In the genomic region with DNA sequence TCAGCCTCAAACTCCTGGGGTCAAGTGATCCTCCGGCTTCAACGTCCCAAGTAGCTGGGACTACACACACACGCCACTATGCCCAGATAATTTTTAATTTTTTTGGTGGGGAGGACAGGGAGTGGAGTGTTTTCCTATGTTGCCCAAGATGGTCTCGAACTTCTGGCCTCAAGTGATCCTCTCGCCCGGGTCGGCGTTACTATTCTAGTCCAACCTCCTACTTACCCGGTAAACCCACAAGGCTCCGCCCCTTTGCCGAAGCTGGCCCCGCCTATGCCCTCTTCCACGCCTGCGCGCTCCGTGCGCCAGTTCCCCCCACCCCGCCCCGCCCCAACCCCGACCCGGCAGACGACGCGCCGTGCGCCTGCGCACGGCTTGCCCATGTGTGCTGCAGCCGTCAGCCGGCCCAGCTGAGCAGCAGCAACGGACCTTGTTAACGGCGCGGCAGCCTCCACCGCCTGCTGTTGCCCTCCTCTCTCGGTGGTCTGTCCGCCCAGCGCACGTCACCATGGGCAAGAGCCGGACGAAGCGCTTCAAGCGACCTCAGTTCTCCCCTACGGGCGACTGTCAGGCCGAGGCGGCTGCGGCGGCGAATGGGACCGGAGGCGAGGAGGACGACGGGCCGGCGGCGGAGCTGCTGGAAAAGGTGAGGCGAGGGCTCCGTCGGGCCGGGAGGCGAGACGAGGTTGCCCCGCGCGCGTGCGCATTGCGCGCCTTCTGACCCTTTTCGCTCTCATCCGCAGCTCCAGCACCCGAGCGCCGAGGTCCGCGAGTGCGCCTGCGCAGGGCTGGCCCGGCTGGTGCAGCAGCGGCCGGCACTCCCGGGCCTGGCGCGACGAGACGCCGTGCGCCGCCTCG, we compare ENCODE assay signal across 8 cellular contexts. TPM values are rescaled to one million over a fixed set of nuclear protein-coding genes. Genes with fewer than 3 reads are reported as not detected.
A peak's percentile ranks its signal among the peaks of the same experiment; 100 is the strongest.
DNase-seq lines count a peak whose midpoint lies in the region; ATAC-seq and TF ChIP-seq lines count a peak whose summit lies in the region.

A gene with protein sequence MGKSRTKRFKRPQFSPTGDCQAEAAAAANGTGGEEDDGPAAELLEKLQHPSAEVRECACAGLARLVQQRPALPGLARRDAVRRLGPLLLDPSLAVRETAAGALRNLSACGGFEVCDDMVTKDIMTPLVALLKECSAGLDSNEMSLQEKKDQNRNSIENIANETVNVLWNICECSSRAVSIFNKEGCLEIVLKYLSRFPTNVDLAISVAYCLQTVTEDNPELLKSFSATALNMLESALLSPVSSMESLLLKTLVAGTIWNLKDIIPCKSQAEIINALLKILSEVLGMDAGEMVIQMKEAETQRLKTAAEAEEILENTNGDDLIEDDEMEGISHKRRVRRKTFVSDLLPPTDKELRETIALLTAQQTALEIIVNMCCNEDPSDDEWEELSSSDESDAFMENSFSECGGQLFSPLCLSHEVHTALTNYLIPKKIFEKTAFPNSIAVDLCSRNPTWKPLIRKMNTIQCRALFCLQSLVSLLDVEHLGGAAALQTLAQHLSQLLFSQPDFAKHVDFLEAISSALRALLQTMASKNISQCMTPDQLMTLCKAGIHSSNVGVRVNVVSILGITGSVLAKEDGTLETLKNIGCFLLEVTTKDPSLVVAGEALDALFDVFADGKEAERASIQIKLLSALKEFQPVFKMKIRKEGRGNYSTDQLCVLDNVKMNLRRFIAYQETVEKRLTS (plus strand): TSS at position 347 of the 858 bp plus-strand sequence. CDS start 162 bp downstream, at position 509.

- H3K9me2 ChIP-seq in DOHH2 (replicated peaks; ENCODE audit: control insufficient read depth, low read length) (no peaks in the 10 kb centered on the region), GM23338 (ENCODE audit: insufficient read depth) (no peaks in the 10 kb centered on the region)

- peak within 1 kb of the TSS; percentile 89 for H3K27ac Mint-ChIP-seq in GM23338
- peak within 1 kb of the TSS; percentile 84 for H3K27ac Mint-ChIP-seq in natural killer cell

- no peak for TF ChIP-seq CTCF in DOHH2 (IDR thresholded peaks at IDR 0.05; ENCODE audit: low read depth, low read length, poor library complexity, severe bottlenecking)
- no peak for TF ChIP-seq CTCF in GM23338 (conservative IDR thresholded peaks at IDR 0.05; ENCODE audit: low read depth in 2 of 2)
- no peak for TF ChIP-seq CTCF in natural killer cell (IDR thresholded peaks at IDR 0.05)

- H3K36me3 Mint-ChIP-seq in GM23338 (ENCODE audit: low read depth) (peaks cover 22% of the 10 kb centered on the region), natural killer cell (peaks cover 3% of the 10 kb centered on the region)

- H3K4me1 ChIP-seq in DOHH2 (ENCODE audit: control insufficient read depth, low read length) = peaks cover 25% of the 10 kb centered on the region
- H3K4me1 ChIP-seq in GM23338 (ENCODE audit: insufficient read depth) = peaks cover 8% of the 10 kb centered on the region; the same call in 1 of the 2 replicates

- H3K9me3 Mint-ChIP-seq in GM23338 (no peaks in the 10 kb centered on the region), natural killer cell (no peaks in the 10 kb centered on the region)

- H3K27me3 Mint-ChIP-seq in GM23338 (ENCODE audit: insufficient read depth, low read depth, poor library complexity) (peaks cover 6% of the 10 kb centered on the region), natural killer cell (ENCODE audit: low read depth in 2 of 2) (no peaks in the 10 kb centered on the region)

- peaks cover 8% of the 10 kb centered on the region; the same call in 1 of the 2 replicates for H4K20me1 ChIP-seq in DOHH2 (ENCODE audit: control insufficient read depth, insufficient read depth, low read depth, low read length)
- H4K20me1 ChIP-seq in GM23338 (replicated peaks; ENCODE audit: insufficient read depth) = peaks cover 7% of the 10 kb centered on the region; the same call in 1 of the 2 replicates

- H3K79me2 ChIP-seq in DOHH2 (ENCODE audit: control insufficient read depth, low read length) (peaks cover 34% of the 10 kb centered on the region), GM23338 (replicated peaks; ENCODE audit: insufficient read depth) (peaks cover 26% of the 10 kb centered on the region)

- peak within 1 kb of the TSS; percentile 84 for H3K4me3 Mint-ChIP-seq in GM23338
- H3K4me3 Mint-ChIP-seq in natural killer cell = peak within 1 kb of the TSS; percentile 95

- H3K4me2 ChIP-seq in DOHH2 (ENCODE audit: low read length) = peak within 1 kb of the TSS; percentile 74
- H3K4me2 ChIP-seq in GM23338 = peak within 1 kb of the TSS; percentile 99

- H3K36me3 ChIP-seq in DOHH2 (ENCODE audit: control insufficient read depth, low read length) (peaks cover 34% of the 10 kb centered on the region), GM23338 (ENCODE audit: insufficient read depth) (no peaks in the 10 kb centered on the region; the same call in 1 of the 2 replicates)

- peak; percentile 94 for DNase-seq in GM23338 (ENCODE audit: low spot score)
- DNase-seq in LHCN-M2 (ENCODE audit: low read depth) = peak; percentile 85
- peak; percentile 96 for DNase-seq in RPMI8226
- DNase-seq in activated T-helper 1 cell treated with anti-CD3 and anti-CD28 coated beads, Interleukin-2, amount 50 U/mL, for 16 hours (ENCODE audit: low read depth in 1 of 2, low spot score in 1 of 2) = peak; percentile 89 to 92
- DNase-seq in fibroblast of peridontal ligament (ENCODE audit: extremely low read depth) = peak; percentile 89
- DNase-seq in natural killer cell = peak; percentile 92
- peak; percentile 84 to 94 (median 91) for DNase-seq in stimulated activated naive CD4-positive, alpha-beta T cell (lab: John Stamatoyannopoulos, UW)

- peak; percentile 95 for ATAC-seq in GM23338
- peak; percentile 85 to 92 (median 87) for ATAC-seq in natural killer cell

- intact Hi-C loops in natural killer cell (cut with micrococcal nuclease) = loop anchor here (2.0 kb wide), 3 partner anchors 41 to 741 kb away; a partner anchor contains a TSS

- H3K27ac ChIP-seq in DOHH2 (ENCODE audit: low read depth, low read length) (peak within 1 kb of the TSS; percentile 78), GM23338 (ENCODE audit: low read depth) (peak within 1 kb of the TSS; percentile 92; the same call in 1 of the 2 replicates)

- H3F3A ChIP-seq in DOHH2 (ENCODE audit: control insufficient read depth, insufficient read depth) = no peaks in the 10 kb centered on the region
- H3F3A ChIP-seq in GM23338 (replicated peaks; ENCODE audit: low read depth) = 0 out of 2 replicates have a peak, but pooled peaks cover 2% of the 10 kb centered on the region

- peak within 1 kb of the TSS; percentile 93 for H2AFZ ChIP-seq in GM23338

- H3K4me1 Mint-ChIP-seq in GM23338 (peaks cover 16% of the 10 kb centered on the region), natural killer cell (peaks cover 24 to 38% of the 10 kb centered on the region in 2 donors)

- H3K27me3 ChIP-seq in DOHH2 (ENCODE audit: control insufficient read depth, low read length) (no peaks in the 10 kb centered on the region), GM23338 (ENCODE audit: insufficient read depth) (no peaks in the 10 kb centered on the region)

- H3K4me3 ChIP-seq in DOHH2 (ENCODE audit: low read length) (peak within 1 kb of the TSS; percentile 93), GM23338 (peak within 1 kb of the TSS; percentile 97)

- H3K9me3 ChIP-seq in DOHH2 (ENCODE audit: control insufficient read depth, insufficient read depth, low read length) = no peaks in the 10 kb centered on the region

TF ChIP-seq in GM23338, 12 proteins besides CTCF, POLR2A, EP300 and RAD21:
- TF ChIP-seq EZH2 (IDR thresholded peaks at IDR 0.05; ENCODE audit: low read depth, unreplicated experiment) (no peak), CREB1 (CRISPR knock-in tag; IDR thresholded peaks at IDR 0.05; ENCODE audit: low read depth) (peak; percentile 29; the same call in 1 of the 2 replicates), EZH2phosphoT487 (IDR thresholded peaks at IDR 0.05; ENCODE audit: unreplicated experiment) (no peak), JUNB (IDR thresholded peaks at IDR 0.05; ENCODE audit: unreplicated experiment) (no peak), POLR2AphosphoS5 (IDR thresholded peaks at IDR 0.05; ENCODE audit: low read depth) (peak; percentile 81), ZNF331 (CRISPR knock-in tag; IDR thresholded peaks at IDR 0.05; ENCODE audit: low read depth) (no peak), ZNF114 (CRISPR knock-in tag; IDR thresholded peaks at IDR 0.05) (no peak)
- TF ChIP-seq, protein P1, sequence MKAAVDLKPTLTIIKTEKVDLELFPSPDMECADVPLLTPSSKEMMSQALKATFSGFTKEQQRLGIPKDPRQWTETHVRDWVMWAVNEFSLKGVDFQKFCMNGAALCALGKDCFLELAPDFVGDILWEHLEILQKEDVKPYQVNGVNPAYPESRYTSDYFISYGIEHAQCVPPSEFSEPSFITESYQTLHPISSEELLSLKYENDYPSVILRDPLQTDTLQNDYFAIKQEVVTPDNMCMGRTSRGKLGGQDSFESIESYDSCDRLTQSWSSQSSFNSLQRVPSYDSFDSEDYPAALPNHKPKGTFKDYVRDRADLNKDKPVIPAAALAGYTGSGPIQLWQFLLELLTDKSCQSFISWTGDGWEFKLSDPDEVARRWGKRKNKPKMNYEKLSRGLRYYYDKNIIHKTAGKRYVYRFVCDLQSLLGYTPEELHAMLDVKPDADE (IDR thresholded peaks at IDR 0.05) = no peak

RNA-seq across cellular contexts. Expression of the gene that starts here (rescaled TPM):
- 29.9 and 35.0 TPM in 2 replicates for total RNA-seq in GM23338 (2014; rRNA removed; shearing (Covaris generic))
- polyA plus RNA-seq in GM23338 (2016; fragmentation: Nextera tagmentation; extraction: Ambion mirVana) = 7.5 and 8.0 TPM in 2 replicates
- total RNA-seq in LHCN-M2 (2014; rRNA removed) (32.3 and 38.6 TPM in 2 replicates), natural killer cell (10 to 100 TPM; 14.6 to 25.0 (median 21.4) TPM)
- polyA plus RNA-seq in LHCN-M2 (2012) = 11.0 TPM

Comparison
In these comparisons a context has a peak if more than half of its experiments do, and no peak if none do; other contexts are left out.
1. Peak in every context shown above with its lines: DNase-seq, ATAC-seq, H3K4me3 ChIP-seq and H3K27ac ChIP-seq.